19 cellular contexts compared by ENCODE assay signal in genomic region chr1:93150729-93151128, GRCh38.
"Had no signal": no experiment of that assay in that cellular context is flagged by ENCODE, and none has a peak within 500 bp of the region (broad histone marks: within the 10 kb centered on the region; RNA-seq: fewer than 3 reads in every experiment).

No MANE protein-coding gene starts in this region.

- ATAC-seq: pancreas, right lobe of liver had no signal

- H3K27ac Mint-ChIP-seq: type B pancreatic cell had no signal

- DNase-seq: activated CD4-positive, alpha-beta T cell treated with anti-CD3 and anti-CD28 coated beads, Interleukin-2, amount 50 U/mL, for 1 hour; activated CD4-positive, CD25-positive, alpha-beta regulatory T cell treated with anti-CD3 and anti-CD28 coated beads, Interleukin-2, amount 50 U/mL, for 72 hours; activated CD8-positive, alpha-beta memory T cell treated with anti-CD3 and anti-CD28 coated beads, Interleukin-2, amount 50 U/mL, for 4 hours; activated naive CD4-positive, alpha-beta T cell; colonic mucosa; hypothalamus; left ventricle myocardium inferior; mammary epithelial cell; pancreas; right lobe of liver; small intestine; stimulated activated CD4-positive, alpha-beta T cell treated with anti-CD3 and anti-CD28 coated beads, Interleukin-15, amount 100 ng/mL, for 24 hours; stimulated activated CD4-positive, alpha-beta T cell treated with anti-CD3 and anti-CD28 coated beads, Interleukin-2, amount 100 ng/mL, for 48 hours; testis had no signal

- H3K9me3 ChIP-seq: ascending aorta, colonic mucosa, left ventricle myocardium inferior, neutrophil, pancreas, right lobe of liver, testis had no signal

- H3K27ac ChIP-seq: ascending aorta, colonic mucosa, left ventricle myocardium inferior, neutrophil, pancreas, right lobe of liver, testis had no signal

- H3K4me3 ChIP-seq: ascending aorta, colonic mucosa, left ventricle myocardium inferior, pancreas, right lobe of liver, testis had no signal

- H3K4me3 Mint-ChIP-seq: central memory CD8-positive, alpha-beta T cell; T-helper 1 cell treated with Interleukin-12 subunit alpha and Interleukin-12 subunit beta and Interleukin-4 antibody, amounts not matched to agents 30 μg/mL and 1 μg/mL, for 36 hours; type B pancreatic cell had no signal

- H3K27me3 Mint-ChIP-seq: central memory CD8-positive, alpha-beta T cell; type B pancreatic cell had no signal

- H3K4me1 ChIP-seq: ascending aorta, colonic mucosa, pancreas, right lobe of liver, testis had no signal

- H3K36me3 ChIP-seq: colonic mucosa, pancreas had no signal

- H3K9me3 Mint-ChIP-seq: central memory CD8-positive, alpha-beta T cell; T-helper 1 cell treated with Interleukin-12 subunit alpha and Interleukin-12 subunit beta and Interleukin-4 antibody, amounts not matched to agents 30 μg/mL and 1 μg/mL, for 36 hours; type B pancreatic cell had no signal

- H3K27me3 ChIP-seq: ascending aorta, colonic mucosa, neutrophil, pancreas, right lobe of liver, testis had no signal
